In genomic region chr12:109052415-109053323, GRCh38 we compare ENCODE assay signal across 8 cellular contexts. TPM values are rescaled to one million over a fixed set of nuclear protein-coding genes. Genes with fewer than 3 reads are reported as not detected.
DNase-seq lines count a peak whose midpoint lies in the region; ATAC-seq, FAIRE-seq and TF ChIP-seq lines count a peak whose summit lies in the region.

Gene USP30 (plus strand): TSS chr12:109052576. CDS start chr12:109052679, 103 bp downstream.

- peaks cover 9% of the 10 kb centered on the region for H3K4me1 Mint-ChIP-seq in T-helper 2 cell treated with Interferon-gamma antibody and Interleukin-4, amounts not matched to agents 5 μg/mL and 100 μg/mL, for 36 hours (ENCODE audit: low read depth)
- no peaks in the 10 kb centered on the region for H3K4me1 Mint-ChIP-seq in astrocyte (ENCODE audit: low read depth, unreplicated experiment)

- intact Hi-C loops in uterus (cut with DNase I; ENCODE audit: low total_unique reads): no loop called here

- H3K36me3 Mint-ChIP-seq in T-helper 2 cell treated with Interferon-gamma antibody and Interleukin-4, amounts not matched to agents 5 μg/mL and 100 μg/mL, for 36 hours (ENCODE audit: low read depth): peaks cover 5% of the 10 kb centered on the region
- no peaks in the 10 kb centered on the region for H3K36me3 Mint-ChIP-seq in astrocyte (ENCODE audit: low read depth, unreplicated experiment)

- H3K9ac ChIP-seq in astrocyte (ENCODE audit: low read length) (peak within 1 kb of the TSS; percentile 89), rectal smooth muscle tissue (ENCODE audit: low read length) (peak within 1 kb of the TSS; percentile 70)

- no peaks in the 10 kb centered on the region for H4K20me1 ChIP-seq in astrocyte (ENCODE audit: insufficient read depth, low read length)

- TF ChIP-seq CTCF in astrocyte (IDR thresholded peaks at IDR 0.05; ENCODE audit: insufficient read depth, low read depth, low read length): no peak
- TF ChIP-seq CTCF in uterus (IDR thresholded peaks at IDR 0.05): peak in 2 of 4 experiments; percentile 34 to 37

- H3K36me3 ChIP-seq in astrocyte (ENCODE audit: insufficient read depth, low read length) (no peaks in the 10 kb centered on the region), rectal smooth muscle tissue (ENCODE audit: control insufficient read depth, insufficient read depth, low read length) (no peaks in the 10 kb centered on the region), uterus (no peaks in the 10 kb centered on the region)

- peak in 1 of 2 donors; percentile 41 for TF ChIP-seq POLR2A in uterus (IDR thresholded peaks at IDR 0.05)

- no peaks in the 10 kb centered on the region for H3K27me3 Mint-ChIP-seq in T-helper 2 cell treated with Interferon-gamma antibody and Interleukin-4, amounts not matched to agents 5 μg/mL and 100 μg/mL, for 36 hours (ENCODE audit: low read depth)
- H3K27me3 Mint-ChIP-seq in astrocyte (ENCODE audit: low read depth, unreplicated experiment): no peaks in the 10 kb centered on the region

- H3K9me3 ChIP-seq in astrocyte (ENCODE audit: insufficient read depth, low read depth, low read length) (no peaks in the 10 kb centered on the region), uterus (no peaks in the 10 kb centered on the region)

- FAIRE-seq in astrocyte (lab: Jason Lieb, UNC): no peak

- H3K27me3 ChIP-seq in astrocyte (ENCODE audit: insufficient read depth, low read length): no peaks in the 10 kb centered on the region
- H3K27me3 ChIP-seq in rectal smooth muscle tissue (ENCODE audit: control insufficient read depth, insufficient read depth, low read length): no peaks in the 10 kb centered on the region
- H3K27me3 ChIP-seq in uterus: no peaks in the 10 kb centered on the region

- H3K27ac ChIP-seq in astrocyte (ENCODE audit: low read depth, low read length) (peak within 1 kb of the TSS; percentile 41), rectal smooth muscle tissue (ENCODE audit: low read depth, low read length) (peak within 1 kb of the TSS; percentile 70), uterus (peak within 1 kb of the TSS; percentile 79 to 84)

- peak within 1 kb of the TSS; percentile 91 for H2AFZ ChIP-seq in astrocyte (ENCODE audit: low read depth, low read length)

- H3K9me3 Mint-ChIP-seq in T-helper 2 cell treated with Interferon-gamma antibody and Interleukin-4, amounts not matched to agents 5 μg/mL and 100 μg/mL, for 36 hours: no peaks in the 10 kb centered on the region
- H3K9me3 Mint-ChIP-seq in astrocyte (ENCODE audit: unreplicated experiment): no peaks in the 10 kb centered on the region

- H3K4me1 ChIP-seq in astrocyte (ENCODE audit: insufficient read depth, low read length) (peaks cover 4% of the 10 kb centered on the region), rectal smooth muscle tissue (ENCODE audit: control insufficient read depth, insufficient read depth, low read length) (peaks cover 3% of the 10 kb centered on the region), uterus (no peaks in the 10 kb centered on the region)

- ATAC-seq in GM18502 (IDR thresholded peaks at IDR 0.05; ENCODE audit: poor library complexity, unreplicated experiment): peak; percentile 76
- ATAC-seq in HG02870 (IDR thresholded peaks at IDR 0.05; ENCODE audit: unreplicated experiment): peak; percentile 74

- DNase-seq in NCI-H1694 (lab: John Stamatoyannopoulos, UW) (peak; percentile 50), astrocyte (ENCODE audit: low read depth) (peak; percentile 77), hepatic stellate cell (ENCODE audit: low spot score) (peak; percentile 91), uterus (peak; percentile 80 to 83)
- DNase-seq in T-helper 2 cell treated with Interferon-gamma antibody and Interleukin-4, amounts not matched to agents 5 μg/mL and 100 μg/mL, for 36 hours (ENCODE audit: low spot score): peak; percentile 81

- H3K79me2 ChIP-seq in astrocyte (ENCODE audit: insufficient read depth, low read length): peaks cover 18% of the 10 kb centered on the region

- peak within 1 kb of the TSS; percentile 94 for H3K4me3 Mint-ChIP-seq in T-helper 2 cell treated with Interferon-gamma antibody and Interleukin-4, amounts not matched to agents 5 μg/mL and 100 μg/mL, for 36 hours
- peak within 1 kb of the TSS; percentile 96 for H3K4me3 Mint-ChIP-seq in astrocyte (ENCODE audit: unreplicated experiment)

- H3K4me2 ChIP-seq in astrocyte (ENCODE audit: low read length): peak within 1 kb of the TSS; percentile 88

- H3K4me3 ChIP-seq in astrocyte (ENCODE audit: insufficient read depth, low read depth, low read length) (peak within 1 kb of the TSS; percentile 92), rectal smooth muscle tissue (ENCODE audit: low read length) (peak within 1 kb of the TSS; percentile 69), uterus (peak within 1 kb of the TSS; percentile 91 to 97)

- peak within 1 kb of the TSS; percentile 98 for H3K27ac Mint-ChIP-seq in T-helper 2 cell treated with Interferon-gamma antibody and Interleukin-4, amounts not matched to agents 5 μg/mL and 100 μg/mL, for 36 hours
- H3K27ac Mint-ChIP-seq in astrocyte (ENCODE audit: unreplicated experiment): peak within 1 kb of the TSS; percentile 97

RNA-seq across cellular contexts. Expression of gene USP30, which starts in this region (rescaled TPM):
- total RNA-seq in astrocyte (12.1 and 15.9 TPM in 2 replicates), uterus (10 to 100 TPM in 3 of 4 donors, 1 to 10 TPM in 1; 4.1 to 20.2 (median 14.9) TPM)

Comparison
In these comparisons a context has a peak if more than half of its experiments do, and no peak if none do; other contexts are left out.
1. Peak in every context shown above with its lines: DNase-seq, ATAC-seq, H3K4me3 ChIP-seq and H3K27ac ChIP-seq.